17 cellular contexts compared by ENCODE assay signal in genomic region chr4:138521809-138522208, GRCh38.
"Had no signal": no experiment of that assay in that cellular context is flagged by ENCODE, and none has a peak within 500 bp of the region (broad histone marks: within the 10 kb centered on the region; RNA-seq: fewer than 3 reads in every experiment).

No MANE protein-coding gene starts in this region.

- H3K9me3 Mint-ChIP-seq: activated CD4-positive, alpha-beta T cell treated with anti-CD3 and anti-CD28 coated beads, Interleukin-2, amount 10 ng/mL, durations not matched to agents 7 days and 5 days; activated T-helper 2 cell treated with anti-CD3 and anti-CD28 coated beads, Interferon-gamma antibody, Interleukin-2, Interleukin-4, amounts not matched to agents 10 μg/mL and 5 μg/mL and 100 μg/mL, durations not matched to agents 14 hours and 24 hours and 36 hours had no signal

- H3K36me3 Mint-ChIP-seq: brain; naive thymus-derived CD8-positive, alpha-beta T cell had no signal

- H3K4me1 Mint-ChIP-seq: activated CD4-positive, alpha-beta T cell treated with anti-CD3 and anti-CD28 coated beads, Interleukin-2, amount 10 ng/mL, durations not matched to agents 7 days and 5 days; brain; central memory CD8-positive, alpha-beta T cell; naive thymus-derived CD8-positive, alpha-beta T cell had no signal

- H3K79me2 ChIP-seq: parathyroid adenoma had no signal

- H3K27me3 ChIP-seq: esophagus muscularis mucosa, heart right ventricle, tibial nerve, uterus had no signal

- H3K4me1 ChIP-seq: esophagus muscularis mucosa, heart right ventricle, parathyroid adenoma, tibial nerve, uterus had no signal

- ATAC-seq: activated CD8-positive, alpha-beta T cell treated with anti-CD3 and anti-CD28 coated beads, Interleukin-2, amount 10 ng/mL, durations not matched to agents 7 days and 5 days; heart right ventricle; naive thymus-derived CD8-positive, alpha-beta T cell; stimulated activated naive CD8-positive, alpha-beta T cell treated with anti-CD3 and anti-CD28 coated beads, Interleukin-15, Interleukin-2, amounts not matched to agents 100 U/mL and 50 U/mL, for 24 hours had no signal

- H3K27ac Mint-ChIP-seq: activated CD4-positive, alpha-beta T cell treated with anti-CD3 and anti-CD28 coated beads, Interleukin-2, amount 10 ng/mL, durations not matched to agents 7 days and 5 days; activated CD8-positive, alpha-beta T cell treated with anti-CD3 and anti-CD28 coated beads, Interleukin-2, amount 10 ng/mL, durations not matched to agents 7 days and 5 days; activated naive CD4-positive, alpha-beta T cell treated with anti-CD3 and anti-CD28 coated beads for 36 hours; activated T-cell treated with anti-CD3 and anti-CD28 coated beads, Interleukin-2, amount 50 U/mL, for 24 hours; activated T-helper 2 cell treated with anti-CD3 and anti-CD28 coated beads, Interferon-gamma antibody, Interleukin-2, Interleukin-4, amounts not matched to agents 10 μg/mL and 5 μg/mL and 100 μg/mL, durations not matched to agents 14 hours and 24 hours and 36 hours; brain; naive thymus-derived CD8-positive, alpha-beta T cell had no signal

- H3K4me3 Mint-ChIP-seq: activated CD4-positive, alpha-beta T cell treated with anti-CD3 and anti-CD28 coated beads, Interleukin-2, amount 10 ng/mL, durations not matched to agents 7 days and 5 days; activated CD8-positive, alpha-beta T cell treated with anti-CD3 and anti-CD28 coated beads, Interleukin-2, amount 10 ng/mL, durations not matched to agents 7 days and 5 days; activated naive CD4-positive, alpha-beta T cell treated with anti-CD3 and anti-CD28 coated beads for 36 hours; activated T-cell treated with anti-CD3 and anti-CD28 coated beads, Interleukin-2, amount 50 U/mL, for 24 hours; brain; central memory CD8-positive, alpha-beta T cell; naive thymus-derived CD8-positive, alpha-beta T cell had no signal

- H3K9ac ChIP-seq: parathyroid adenoma had no signal

- H3K9me3 ChIP-seq: esophagus muscularis mucosa, tibial nerve, uterus had no signal

- H3K27me3 Mint-ChIP-seq: activated CD4-positive, alpha-beta T cell treated with anti-CD3 and anti-CD28 coated beads, Interleukin-2, amount 10 ng/mL, durations not matched to agents 7 days and 5 days; activated T-cell treated with anti-CD3 and anti-CD28 coated beads, Interleukin-2, amount 50 U/mL, for 24 hours had no signal

- DNase-seq: activated CD4-positive, alpha-beta T cell treated with anti-CD3 and anti-CD28 coated beads, Interleukin-2, amount 10 ng/mL, durations not matched to agents 7 days and 5 days; activated CD8-positive, alpha-beta T cell treated with anti-CD3 and anti-CD28 coated beads, Interleukin-2, amount 10 ng/mL, durations not matched to agents 7 days and 5 days; activated naive CD4-positive, alpha-beta T cell treated with anti-CD3 and anti-CD28 coated beads for 36 hours; activated T-cell treated with anti-CD3 and anti-CD28 coated beads, Interleukin-2, amount 50 U/mL, for 24 hours; heart right ventricle; naive thymus-derived CD8-positive, alpha-beta T cell; stimulated activated CD8-positive, alpha-beta memory T cell treated with anti-CD3 and anti-CD28 coated beads, Interleukin-4, amount 100 ng/mL, for 48 hours; stimulated activated naive CD8-positive, alpha-beta T cell treated with anti-CD3 and anti-CD28 coated beads, Interleukin-15, Interleukin-2, amounts not matched to agents 100 U/mL and 50 U/mL, for 24 hours; substantia nigra; uterus had no signal

- H3K4me3 ChIP-seq: coronary artery, esophagus muscularis mucosa, heart right ventricle, tibial nerve, uterus had no signal

- H2AFZ ChIP-seq: parathyroid adenoma had no signal

- H3K27ac ChIP-seq: coronary artery, esophagus muscularis mucosa, heart right ventricle, parathyroid adenoma, tibial nerve, uterus had no signal

- H3K36me3 ChIP-seq: esophagus muscularis mucosa, heart right ventricle, tibial nerve, uterus had no signal
